ENCODE assay signal across 14 cellular contexts in genomic region chr14:60226296-60226695, GRCh38.
"Had no signal": no experiment of that assay in that cellular context is flagged by ENCODE, and none has a peak within 500 bp of the region (broad histone marks: within the 10 kb centered on the region; RNA-seq: fewer than 3 reads in every experiment).

No MANE protein-coding gene starts in this region.

- H3K4me3 Mint-ChIP-seq: activated B cell treated with CpG ODN at 0.5 μM for 24 hours; activated CD4-positive, alpha-beta T cell treated with anti-CD3 and anti-CD28 coated beads, Interleukin-2, amount 10 ng/mL, durations not matched to agents 7 days and 5 days; activated naive CD4-positive, alpha-beta T cell treated with anti-CD3 and anti-CD28 coated beads, Interleukin-2, amount 50 U/mL, for 24 hours; brain; central memory CD8-positive, alpha-beta T cell had no signal

- H3K4me2 ChIP-seq: hepatocyte had no signal

- H3K79me2 ChIP-seq: hepatocyte had no signal

- H3K36me3 Mint-ChIP-seq: activated naive CD4-positive, alpha-beta T cell treated with anti-CD3 and anti-CD28 coated beads, Interleukin-2, amount 50 U/mL, for 24 hours; brain had no signal

- DNase-seq: activated B cell treated with CpG ODN at 0.5 μM for 24 hours; activated CD4-positive, alpha-beta T cell treated with anti-CD3 and anti-CD28 coated beads, Interleukin-2, amount 10 ng/mL, durations not matched to agents 7 days and 5 days; amniotic stem cell; erythroblast; left ventricle myocardium superior; stimulated activated CD4-positive, alpha-beta T cell treated with anti-CD3 and anti-CD28 coated beads, Interleukin-4, amount 100 ng/mL, for 1 hour; stimulated activated CD8-positive, alpha-beta memory T cell treated with anti-CD3 and anti-CD28 coated beads, Interleukin-4, amount 100 ng/mL, for 48 hours; stimulated activated naive CD8-positive, alpha-beta T cell treated with anti-CD3 and anti-CD28 coated beads, Interleukin-15, Interleukin-2, amounts not matched to agents 100 U/mL and 50 U/mL, for 24 hours had no signal

- H3K27me3 ChIP-seq: hepatocyte, suprapubic skin had no signal

- H3K27me3 Mint-ChIP-seq: activated B cell treated with CpG ODN at 0.5 μM for 24 hours; activated CD4-positive, alpha-beta T cell treated with anti-CD3 and anti-CD28 coated beads, Interleukin-2, amount 10 ng/mL, durations not matched to agents 7 days and 5 days; activated naive CD4-positive, alpha-beta T cell treated with anti-CD3 and anti-CD28 coated beads, Interleukin-2, amount 50 U/mL, for 24 hours; brain; central memory CD8-positive, alpha-beta T cell had no signal

- H3K4me1 Mint-ChIP-seq: activated B cell treated with CpG ODN at 0.5 μM for 24 hours; activated CD4-positive, alpha-beta T cell treated with anti-CD3 and anti-CD28 coated beads, Interleukin-2, amount 10 ng/mL, durations not matched to agents 7 days and 5 days; activated naive CD4-positive, alpha-beta T cell treated with anti-CD3 and anti-CD28 coated beads, Interleukin-2, amount 50 U/mL, for 24 hours; brain; central memory CD8-positive, alpha-beta T cell had no signal

- H3K27ac Mint-ChIP-seq: activated B cell treated with CpG ODN at 0.5 μM for 24 hours; activated CD4-positive, alpha-beta T cell treated with anti-CD3 and anti-CD28 coated beads, Interleukin-2, amount 10 ng/mL, durations not matched to agents 7 days and 5 days; activated naive CD4-positive, alpha-beta T cell treated with anti-CD3 and anti-CD28 coated beads, Interleukin-2, amount 50 U/mL, for 24 hours; activated T-helper 2 cell treated with anti-CD3 and anti-CD28 coated beads, Interferon-gamma antibody, Interleukin-2, Interleukin-4, amounts not matched to agents 10 μg/mL and 5 μg/mL and 100 μg/mL, durations not matched to agents 14 hours and 24 hours and 36 hours; brain had no signal

- H3K27ac ChIP-seq: hepatocyte, suprapubic skin had no signal

- H3K9me3 ChIP-seq: suprapubic skin had no signal

- H2AFZ ChIP-seq: hepatocyte had no signal

- H3K4me3 ChIP-seq: hepatocyte, suprapubic skin had no signal

- H3K9me3 Mint-ChIP-seq: activated CD4-positive, alpha-beta T cell treated with anti-CD3 and anti-CD28 coated beads, Interleukin-2, amount 10 ng/mL, durations not matched to agents 7 days and 5 days; central memory CD8-positive, alpha-beta T cell had no signal

- H3K36me3 ChIP-seq: suprapubic skin had no signal

- H3K4me1 ChIP-seq: suprapubic skin had no signal
